ENCODE assay signal across 1 cellular context in the genomic region with DNA sequence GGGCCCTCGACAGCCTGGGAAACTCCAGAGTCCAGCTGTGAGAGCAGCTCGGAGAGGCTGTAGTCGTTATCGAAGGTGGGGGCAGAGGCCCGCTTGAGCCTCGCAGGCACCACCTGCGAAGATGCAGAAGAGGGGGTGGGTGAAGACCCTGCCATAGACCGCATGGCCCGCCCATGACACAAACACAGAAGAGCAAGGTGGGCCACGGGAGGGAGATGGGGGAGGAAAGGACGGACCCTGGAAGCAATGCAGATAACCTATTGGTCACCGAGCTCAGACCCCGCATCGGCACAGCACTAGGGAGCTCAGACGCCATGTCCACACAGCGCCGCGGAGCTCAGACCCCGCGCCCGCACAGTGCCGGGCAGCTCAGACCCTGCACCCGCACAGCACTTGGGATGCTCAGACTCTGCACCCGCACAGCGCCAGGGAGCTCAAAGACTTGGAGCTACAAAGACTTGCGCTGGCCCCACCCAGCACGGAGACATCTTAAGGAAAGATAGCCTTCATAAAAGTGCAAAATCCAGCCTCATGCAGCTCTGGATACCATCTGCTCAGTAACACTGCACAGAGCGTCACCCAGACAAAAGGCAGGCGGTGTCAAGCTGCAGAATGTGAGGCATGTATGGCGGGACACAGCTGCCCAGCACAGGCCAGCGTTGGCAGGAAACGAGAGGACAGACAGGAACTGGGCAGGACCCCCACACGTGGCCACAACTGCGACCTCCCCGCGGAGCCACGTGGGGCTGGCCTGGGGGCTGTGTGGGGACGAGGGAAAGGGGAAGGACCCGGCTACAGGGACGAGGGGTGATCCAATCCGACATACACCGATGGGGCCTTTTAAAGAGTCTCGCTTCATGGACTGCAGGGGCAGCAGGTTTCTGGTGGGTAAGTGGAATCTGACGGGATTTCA.
TF ChIP-seq lines count a peak whose summit lies in the region.

No MANE protein-coding gene starts in this region.

TF ChIP-seq in HepG2, 621 proteins besides CTCF, POLR2A, EP300 and RAD21:
- TF ChIP-seq KDM2A (CRISPR knock-in tag; IDR thresholded peaks at IDR 0.05; ENCODE audit: borderline replicate concordance, low read depth) (no peak), ZNF20 (CRISPR knock-in tag; IDR thresholded peaks at IDR 0.05) (no peak), AGO2 (optimal IDR thresholded peaks at IDR 0.05; ENCODE audit: low read depth, low read length) (peak; percentile 28)
